15 cellular contexts compared by ENCODE assay signal in the genomic region with DNA sequence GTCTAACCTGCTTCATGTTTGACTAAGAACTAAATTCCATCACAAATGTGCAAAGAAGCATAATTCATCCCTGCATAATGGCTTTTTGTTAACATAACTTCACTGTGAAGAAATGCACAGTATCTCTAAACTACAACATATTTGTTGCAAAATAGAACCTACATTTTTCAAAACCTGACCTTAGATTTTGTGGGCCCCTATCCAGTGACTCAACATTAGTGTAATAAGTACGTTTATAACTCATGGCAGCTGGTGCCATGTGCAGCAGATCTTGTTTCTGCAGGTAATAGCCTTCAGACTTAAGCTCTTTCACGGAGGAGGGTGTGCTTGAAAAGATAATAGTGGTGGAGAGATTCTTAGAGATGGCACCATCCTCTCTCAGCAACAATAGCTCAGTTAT. TPM values are rescaled to one million over a fixed set of nuclear protein-coding genes. Genes with fewer than 3 reads are reported as not detected.
DNase-seq lines count a peak whose midpoint lies in the region; ATAC-seq and TF ChIP-seq lines count a peak whose summit lies in the region.
"Had no signal": no experiment of that assay in that cellular context is flagged by ENCODE, and none has a peak within 500 bp of the region (broad histone marks: within the 10 kb centered on the region; RNA-seq: fewer than 3 reads in every experiment).

No MANE protein-coding gene starts in this region.

- CTCF ChIA-PET in CD4-positive, alpha-beta memory T cell (lab: Charles Lee; ENCODE audit: partially characterized antibody), result no interaction called here

- POLR2A ChIA-PET in CD4-positive, alpha-beta memory T cell (lab: Charles Lee; ENCODE audit: partially characterized antibody), result no interaction called here

- no peak overlapping the region for H3K27ac ChIP-seq in CD4-positive, alpha-beta memory T cell (ENCODE audit: low read depth, low read length)
- H3K27ac ChIP-seq: A549 had no signal

- no peaks in the 10 kb centered on the region for H3K27me3 ChIP-seq in CD4-positive, alpha-beta memory T cell (ENCODE audit: insufficient read depth, low read length)
- H3K27me3 ChIP-seq: BE2C had no signal

- DNase-seq in HCEC 1CT (peak; percentile 84), LHCN-M2 (ENCODE audit: low read depth) (peak; percentile 16), NCI-H82 treated with DMSO at 0.1 percent for 48 hours (lab: John Stamatoyannopoulos, UW; ENCODE audit: unreplicated experiment) (peak; percentile 24), epithelial cell of esophagus (ENCODE audit: low read depth) (peak; percentile 47), iPS-NIHi7 (ENCODE audit: extremely low spot score) (no peak), natural killer cell (no peak)
- DNase-seq in CD4-positive, alpha-beta memory T cell, result no peak
- DNase-seq: BE2C, DND-41, GDM1, H7 had no signal

- no peaks in the 10 kb centered on the region for H3K36me3 Mint-ChIP-seq in natural killer cell
- H3K36me3 Mint-ChIP-seq in CD4-positive, alpha-beta memory T cell, result no peaks in the 10 kb centered on the region
- H3K36me3 Mint-ChIP-seq: IgD-negative memory B cell had no signal

- H3K9me3 ChIP-seq in CD4-positive, alpha-beta memory T cell (ENCODE audit: control insufficient read depth in 1 of 2, low read length in 2 of 2), result no peaks in the 10 kb centered on the region
- H3K9me3 ChIP-seq: A549, BE2C had no signal

- TF ChIP-seq CTCF in epithelial cell of esophagus (IDR thresholded peaks at IDR 0.05; ENCODE audit: insufficient read depth, low read depth, low read length, missing control alignments) (no peak), natural killer cell (IDR thresholded peaks at IDR 0.05) (no peak)

- no peaks in the 10 kb centered on the region for H3K27me3 Mint-ChIP-seq in natural killer cell (ENCODE audit: low read depth in 2 of 2)
- no peaks in the 10 kb centered on the region for H3K27me3 Mint-ChIP-seq in CD4-positive, alpha-beta memory T cell
- H3K27me3 Mint-ChIP-seq: IgD-negative memory B cell had no signal

- H3K9me3 Mint-ChIP-seq in natural killer cell, result peaks cover 4 to 5% of the 10 kb centered on the region in 2 donors
- peaks cover 0 to 4% (median 0%) of the 10 kb centered on the region in 8 donors for H3K9me3 Mint-ChIP-seq in CD4-positive, alpha-beta memory T cell
- H3K9me3 Mint-ChIP-seq: GM23338, IgD-negative memory B cell had no signal

- no peaks in the 10 kb centered on the region for H3K36me3 ChIP-seq in CD4-positive, alpha-beta memory T cell (ENCODE audit: insufficient read depth, low read length)
- H3K36me3 ChIP-seq: BE2C had no signal

- H3K4me1 ChIP-seq in CD4-positive, alpha-beta memory T cell (ENCODE audit: insufficient read depth, low read length), result no peaks in the 10 kb centered on the region
- H3K4me1 ChIP-seq: A549, BE2C had no signal

- H3K27ac Mint-ChIP-seq in natural killer cell, result no peak overlapping the region
- H3K27ac Mint-ChIP-seq in CD4-positive, alpha-beta memory T cell, result no peak overlapping the region
- H3K27ac Mint-ChIP-seq: GM23338, IgD-negative memory B cell had no signal

- no peak overlapping the region for H3K4me3 ChIP-seq in epithelial cell of esophagus (ENCODE audit: low read length)
- H3K4me3 ChIP-seq in CD4-positive, alpha-beta memory T cell (ENCODE audit: low read length in 2 of 2), result no peak overlapping the region
- H3K4me3 ChIP-seq: A549, GM23338 had no signal

- intact Hi-C loops in natural killer cell (cut with micrococcal nuclease), result no loop called here
- intact Hi-C loops in CD4-positive, alpha-beta memory T cell (cut with micrococcal nuclease), result no loop called here

- H3K4me1 Mint-ChIP-seq in natural killer cell, result peaks cover 0 to under 1% of the 10 kb centered on the region in 2 donors
- H3K4me1 Mint-ChIP-seq in CD4-positive, alpha-beta memory T cell, result no peaks in the 10 kb centered on the region
- H3K4me1 Mint-ChIP-seq: IgD-negative memory B cell had no signal

- ATAC-seq in natural killer cell, result no peak
- ATAC-seq: A549, GM23338 had no signal

- H3K4me3 Mint-ChIP-seq in natural killer cell, result no peak overlapping the region
- H3K4me3 Mint-ChIP-seq in CD4-positive, alpha-beta memory T cell, result no peak overlapping the region
- H3K4me3 Mint-ChIP-seq: GM23338, IgD-negative memory B cell had no signal

RNA-seq across cellular contexts. Expression of a gene that starts 28.6 kb away (rescaled TPM):
- total RNA-seq in LHCN-M2 (2014; rRNA removed) (under 0.01 TPM in 1 of 2 replicates, not detected in the other), natural killer cell (not detected)
- polyA plus RNA-seq in LHCN-M2 (2012), result not detected
- total RNA-seq in CD4-positive, alpha-beta memory T cell, result not detected
- not detected for polyA plus RNA-seq in CD4-positive, alpha-beta memory T cell
- total RNA-seq: GM23338, H7, HT-29 had no signal
- polyA plus RNA-seq: A549, GM23338, IgD-negative memory B cell had no signal

Comparison
In these comparisons a context has a peak if more than half of its experiments do, and no peak if none do; other contexts are left out.
1. DNase-seq: peak in HCEC 1CT (single experiment), LHCN-M2 (single experiment), NCI-H82 treated with DMSO at 0.1 percent for 48 hours (single experiment) and epithelial cell of esophagus (single experiment); none in iPS-NIHi7 (single experiment), natural killer cell (single experiment) and CD4-positive, alpha-beta memory T cell (0 of 5).